In genomic region chr3:62622553-62623174, GRCh38 we compare ENCODE assay signal across 8 cellular contexts.
DNase-seq lines count a peak whose midpoint lies in the region; ATAC-seq and TF ChIP-seq lines count a peak whose summit lies in the region.

No MANE protein-coding gene starts in this region.

- H3K27ac Mint-ChIP-seq in WTC11, result no peak overlapping the region
- H3K27ac Mint-ChIP-seq in activated T-helper 17 cell treated with anti-CD3 and anti-CD28 coated beads, Interleukin-2, amount 50 U/mL, for 72 hours, result no peak overlapping the region

- H3K36me3 Mint-ChIP-seq in WTC11, result no peaks in the 10 kb centered on the region
- H3K36me3 Mint-ChIP-seq in activated T-helper 17 cell treated with anti-CD3 and anti-CD28 coated beads, Interleukin-2, amount 50 U/mL, for 72 hours (ENCODE audit: low read depth), result no peaks in the 10 kb centered on the region

- H3K4me3 ChIP-seq in NB4 (ENCODE audit: low read depth, low read length) (no peak overlapping the region), right atrium auricular region (no peak overlapping the region)

- POLR2A ChIA-PET in WTC11 (lab: Charles Lee), result no interaction called here

- no peaks in the 10 kb centered on the region for H3K4me1 ChIP-seq in right atrium auricular region

- H3K27me3 ChIP-seq in right atrium auricular region, result no peaks in the 10 kb centered on the region

- H3K4me3 Mint-ChIP-seq in WTC11, result no peak overlapping the region
- H3K4me3 Mint-ChIP-seq in activated T-helper 17 cell treated with anti-CD3 and anti-CD28 coated beads, Interleukin-2, amount 50 U/mL, for 72 hours, result no peak overlapping the region

- TF ChIP-seq CTCF in NB4 (IDR thresholded peaks at IDR 0.05; ENCODE audit: low read depth, low read length), result peak; percentile 45
- TF ChIP-seq CTCF in WTC11 (IDR thresholded peaks at IDR 0.05), result peak; percentile 48
- peak; percentile 59 to 75 for TF ChIP-seq CTCF in right atrium auricular region (IDR thresholded peaks at IDR 0.05)

- H3K4me1 Mint-ChIP-seq in WTC11, result peaks cover 9% of the 10 kb centered on the region
- no peaks in the 10 kb centered on the region for H3K4me1 Mint-ChIP-seq in activated T-helper 17 cell treated with anti-CD3 and anti-CD28 coated beads, Interleukin-2, amount 50 U/mL, for 72 hours

- no peak overlapping the region for H3K27ac ChIP-seq in right atrium auricular region

- H3K36me3 ChIP-seq in right atrium auricular region, result no peaks in the 10 kb centered on the region

- ATAC-seq in GM18868 (IDR thresholded peaks at IDR 0.05; ENCODE audit: unreplicated experiment) (peak; percentile 83), WTC11 (no peak; the same call in 1 of the 2 replicates), HG03571 (IDR thresholded peaks at IDR 0.05; ENCODE audit: unreplicated experiment) (no peak)
- no peak for ATAC-seq in activated T-helper 17 cell treated with anti-CD3 and anti-CD28 coated beads, Interleukin-2, amount 50 U/mL, for 72 hours (replicated peaks)

- H3K27me3 Mint-ChIP-seq in WTC11 (ENCODE audit: low read depth), result no peaks in the 10 kb centered on the region
- peaks cover 10% of the 10 kb centered on the region for H3K27me3 Mint-ChIP-seq in activated T-helper 17 cell treated with anti-CD3 and anti-CD28 coated beads, Interleukin-2, amount 50 U/mL, for 72 hours

- DNase-seq in Ammon's horn (ENCODE audit: low spot score), result peak; percentile 56
- DNase-seq in NB4 (ENCODE audit: low read depth), result peak; percentile 46
- no peak for DNase-seq in WTC11 (ENCODE audit: low spot score)
- DNase-seq in right atrium auricular region (ENCODE audit: low spot score), result no peak
- DNase-seq in superior temporal gyrus (ENCODE audit: extremely low spot score), result peak; percentile 91

- no peak for TF ChIP-seq POLR2A in NB4 (IDR thresholded peaks at IDR 0.05; ENCODE audit: extremely low read depth, insufficient read length)

- H3K9me3 ChIP-seq in right atrium auricular region, result no peaks in the 10 kb centered on the region

- no peaks in the 10 kb centered on the region for H3K9me3 Mint-ChIP-seq in WTC11
- no peaks in the 10 kb centered on the region for H3K9me3 Mint-ChIP-seq in activated T-helper 17 cell treated with anti-CD3 and anti-CD28 coated beads, Interleukin-2, amount 50 U/mL, for 72 hours

- CTCF ChIA-PET in WTC11 (lab: Charles Lee), result interaction anchor here (0.6 to 1.5 kb wide), 13 partner anchors 13 to 610 kb away, joined by 3 to 9 read pairs (median 4); no protein-coding TSS in a partner anchor

TF ChIP-seq in WTC11, 78 proteins besides CTCF, POLR2A, EP300 and RAD21:
- no peak for TF ChIP-seq CBFB (CRISPR knock-in tag; IDR thresholded peaks at IDR 0.05; ENCODE audit: low read depth)
- TF ChIP-seq NFATC4 (CRISPR knock-in tag; IDR thresholded peaks at IDR 0.05), result no peak
- TF ChIP-seq JUN (CRISPR knock-in tag; IDR thresholded peaks at IDR 0.05), result no peak
- no peak for TF ChIP-seq ZNF138 (CRISPR knock-in tag; conservative IDR thresholded peaks at IDR 0.05)
- TF ChIP-seq SP1 (CRISPR knock-in tag; conservative IDR thresholded peaks at IDR 0.05), result no peak
- TF ChIP-seq JAZF1 (CRISPR knock-in tag; IDR thresholded peaks at IDR 0.05), result no peak

Comparison
In these comparisons a context has a peak if more than half of its experiments do, and no peak if none do; other contexts are left out.
1. DNase-seq: peak in Ammon's horn (single experiment), NB4 (single experiment) and superior temporal gyrus (single experiment); none in WTC11 (single experiment) and right atrium auricular region (single experiment).
2. Peak in every context shown above with its lines, with median percentiles within 50 percentile points of each other: CTCF ChIP-seq.